22 cellular contexts compared by ENCODE assay signal in the genomic region with DNA sequence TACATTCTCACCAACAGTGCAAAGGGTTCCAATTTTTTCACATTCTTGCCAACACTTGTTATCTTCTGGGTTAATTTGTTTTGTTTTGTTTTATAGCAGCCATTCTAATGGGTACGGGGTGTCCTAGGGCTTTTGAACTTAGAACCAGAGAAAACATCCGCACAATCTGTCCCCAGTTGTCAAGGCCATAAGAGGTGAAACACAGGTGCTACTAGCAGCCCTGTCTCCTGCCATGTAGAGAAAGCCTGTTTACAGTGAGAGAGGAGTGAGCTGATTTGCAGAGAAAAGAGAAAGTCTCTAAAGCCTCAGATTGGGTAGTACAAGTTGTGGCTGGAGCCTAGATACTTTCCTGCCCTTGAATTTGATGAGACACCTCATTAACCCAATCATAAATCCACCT. TPM values are rescaled to one million over a fixed set of nuclear protein-coding genes. Genes with fewer than 3 reads are reported as not detected.
DNase-seq lines count a peak whose midpoint lies in the region; ATAC-seq and TF ChIP-seq lines count a peak whose summit lies in the region.
"Had no signal": no experiment of that assay in that cellular context is flagged by ENCODE, and none has a peak within 500 bp of the region (broad histone marks: within the 10 kb centered on the region; RNA-seq: fewer than 3 reads in every experiment).

No MANE protein-coding gene starts in this region.

- H3K4me1 ChIP-seq in GM23338 (ENCODE audit: insufficient read depth), result peaks cover 3% of the 10 kb centered on the region; the same call in 1 of the 2 replicates

- TF ChIP-seq CTCF in VCaP (conservative IDR thresholded peaks at IDR 0.05) (no peak), nephron progenitor cell (IDR thresholded peaks at IDR 0.05) (no peak), GM23338 (conservative IDR thresholded peaks at IDR 0.05; ENCODE audit: low read depth in 2 of 2) (no peak)

- H3K9me3 Mint-ChIP-seq in nephron progenitor cell (no peaks in the 10 kb centered on the region), GM23338 (no peaks in the 10 kb centered on the region)
- H3K9me3 Mint-ChIP-seq: CD8-positive, alpha-beta T cell; H9; HFFc6 had no signal

- H3K36me3 Mint-ChIP-seq in nephron progenitor cell (ENCODE audit: low read depth), result peaks cover 39% of the 10 kb centered on the region
- peaks cover 9% of the 10 kb centered on the region; the same call in 1 of the 3 replicates for H3K36me3 Mint-ChIP-seq in GM23338 (ENCODE audit: low read depth)

- H3K27ac ChIP-seq in VCaP, result peak overlapping the region; percentile 70
- no peak overlapping the region for H3K27ac ChIP-seq in GM23338 (ENCODE audit: low read depth)
- H3K27ac ChIP-seq: GM23248, HL-60, SK-N-MC had no signal

- peak overlapping the region; percentile 47 for H3K27ac Mint-ChIP-seq in nephron progenitor cell
- no peak overlapping the region for H3K27ac Mint-ChIP-seq in GM23338
- H3K27ac Mint-ChIP-seq: CD8-positive, alpha-beta T cell; H9; HFFc6 had no signal

- H3K36me3 ChIP-seq in GM23338 (ENCODE audit: insufficient read depth), result 0 out of 2 replicates have a peak, but pooled peaks cover 3% of the 10 kb centered on the region

- H3K4me1 Mint-ChIP-seq in nephron progenitor cell, result peaks cover 36% of the 10 kb centered on the region
- peaks cover 3% of the 10 kb centered on the region; the same call in 2 of the 3 replicates for H3K4me1 Mint-ChIP-seq in GM23338

- H3K27me3 ChIP-seq in GM23338 (ENCODE audit: insufficient read depth), result no peaks in the 10 kb centered on the region

- H3K4me3 ChIP-seq in GM23338, result no peak overlapping the region
- H3K4me3 ChIP-seq: GM23248, SK-N-MC had no signal

- no peak overlapping the region for H2AFZ ChIP-seq in GM23338
- H2AFZ ChIP-seq: GM23248 had no signal

- H3K9me2 ChIP-seq in GM23338 (ENCODE audit: insufficient read depth), result no peaks in the 10 kb centered on the region

- no peak overlapping the region for H3K4me2 ChIP-seq in GM23338

- ATAC-seq in left colon, result peak; percentile 64
- no peak for ATAC-seq in HG02884 (IDR thresholded peaks at IDR 0.05; ENCODE audit: unreplicated experiment)
- ATAC-seq in HG03039 (IDR thresholded peaks at IDR 0.05; ENCODE audit: unreplicated experiment), result no peak
- ATAC-seq in GM23338, result no peak
- ATAC-seq: CD8-positive, alpha-beta T cell had no signal

- intact Hi-C loops in left colon (cut with DNase I, micrococcal nuclease), result no loop called here

- H3F3A ChIP-seq in GM23338 (replicated peaks; ENCODE audit: low read depth), result no peaks in the 10 kb centered on the region

- peaks cover 2% of the 10 kb centered on the region; the same call in 1 of the 2 replicates for H4K20me1 ChIP-seq in GM23338 (replicated peaks; ENCODE audit: insufficient read depth)

- no peaks in the 10 kb centered on the region for H3K79me2 ChIP-seq in GM23338 (replicated peaks; ENCODE audit: insufficient read depth)

- H3K27me3 Mint-ChIP-seq in nephron progenitor cell (ENCODE audit: low read depth, poor library complexity) (peaks cover 4% of the 10 kb centered on the region), GM23338 (ENCODE audit: insufficient read depth, low read depth, poor library complexity) (peaks cover 4% of the 10 kb centered on the region)

- DNase-seq in left colon, result no peak
- no peak for DNase-seq in nephron progenitor cell
- no peak for DNase-seq in dermis blood vessel endothelial cell
- DNase-seq in GM23338 (ENCODE audit: low spot score), result no peak
- DNase-seq: C1 segment of cervical spinal cord; Caco-2; CD8-positive, alpha-beta T cell; GM23248; H9; HFFc6; Kasumi-1; NCI-H1092 treated with DMSO at 0.1 percent for 48 hours; NCI-H1436; NCI-H187; NCI-H446 treated with DMSO at 0.1 percent for 48 hours; NCI-H69; SIG-M5 had no signal

- no peak overlapping the region for H3K4me3 Mint-ChIP-seq in nephron progenitor cell
- no peak overlapping the region for H3K4me3 Mint-ChIP-seq in GM23338
- H3K4me3 Mint-ChIP-seq: CD8-positive, alpha-beta T cell; H9; HFFc6 had no signal

TF ChIP-seq in GM23338, 12 proteins besides CTCF, POLR2A, EP300 and RAD21 (continues in another document):
- no peak for TF ChIP-seq STAT1 (IDR thresholded peaks at IDR 0.05; ENCODE audit: unreplicated experiment)
- TF ChIP-seq ZNF331 (CRISPR knock-in tag; IDR thresholded peaks at IDR 0.05; ENCODE audit: low read depth), result no peak
- no peak for TF ChIP-seq EZH2phosphoT487 (IDR thresholded peaks at IDR 0.05; ENCODE audit: unreplicated experiment)
- no peak for TF ChIP-seq POLR2AphosphoS5 (IDR thresholded peaks at IDR 0.05; ENCODE audit: low read depth)
- TF ChIP-seq, protein P1, sequence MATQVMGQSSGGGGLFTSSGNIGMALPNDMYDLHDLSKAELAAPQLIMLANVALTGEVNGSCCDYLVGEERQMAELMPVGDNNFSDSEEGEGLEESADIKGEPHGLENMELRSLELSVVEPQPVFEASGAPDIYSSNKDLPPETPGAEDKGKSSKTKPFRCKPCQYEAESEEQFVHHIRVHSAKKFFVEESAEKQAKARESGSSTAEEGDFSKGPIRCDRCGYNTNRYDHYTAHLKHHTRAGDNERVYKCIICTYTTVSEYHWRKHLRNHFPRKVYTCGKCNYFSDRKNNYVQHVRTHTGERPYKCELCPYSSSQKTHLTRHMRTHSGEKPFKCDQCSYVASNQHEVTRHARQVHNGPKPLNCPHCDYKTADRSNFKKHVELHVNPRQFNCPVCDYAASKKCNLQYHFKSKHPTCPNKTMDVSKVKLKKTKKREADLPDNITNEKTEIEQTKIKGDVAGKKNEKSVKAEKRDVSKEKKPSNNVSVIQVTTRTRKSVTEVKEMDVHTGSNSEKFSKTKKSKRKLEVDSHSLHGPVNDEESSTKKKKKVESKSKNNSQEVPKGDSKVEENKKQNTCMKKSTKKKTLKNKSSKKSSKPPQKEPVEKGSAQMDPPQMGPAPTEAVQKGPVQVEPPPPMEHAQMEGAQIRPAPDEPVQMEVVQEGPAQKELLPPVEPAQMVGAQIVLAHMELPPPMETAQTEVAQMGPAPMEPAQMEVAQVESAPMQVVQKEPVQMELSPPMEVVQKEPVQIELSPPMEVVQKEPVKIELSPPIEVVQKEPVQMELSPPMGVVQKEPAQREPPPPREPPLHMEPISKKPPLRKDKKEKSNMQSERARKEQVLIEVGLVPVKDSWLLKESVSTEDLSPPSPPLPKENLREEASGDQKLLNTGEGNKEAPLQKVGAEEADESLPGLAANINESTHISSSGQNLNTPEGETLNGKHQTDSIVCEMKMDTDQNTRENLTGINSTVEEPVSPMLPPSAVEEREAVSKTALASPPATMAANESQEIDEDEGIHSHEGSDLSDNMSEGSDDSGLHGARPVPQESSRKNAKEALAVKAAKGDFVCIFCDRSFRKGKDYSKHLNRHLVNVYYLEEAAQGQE (IDR thresholded peaks at IDR 0.05; ENCODE audit: unreplicated experiment), result no peak
- TF ChIP-seq EZH2 (IDR thresholded peaks at IDR 0.05; ENCODE audit: low read depth, unreplicated experiment), result no peak
- TF ChIP-seq, protein P2, sequence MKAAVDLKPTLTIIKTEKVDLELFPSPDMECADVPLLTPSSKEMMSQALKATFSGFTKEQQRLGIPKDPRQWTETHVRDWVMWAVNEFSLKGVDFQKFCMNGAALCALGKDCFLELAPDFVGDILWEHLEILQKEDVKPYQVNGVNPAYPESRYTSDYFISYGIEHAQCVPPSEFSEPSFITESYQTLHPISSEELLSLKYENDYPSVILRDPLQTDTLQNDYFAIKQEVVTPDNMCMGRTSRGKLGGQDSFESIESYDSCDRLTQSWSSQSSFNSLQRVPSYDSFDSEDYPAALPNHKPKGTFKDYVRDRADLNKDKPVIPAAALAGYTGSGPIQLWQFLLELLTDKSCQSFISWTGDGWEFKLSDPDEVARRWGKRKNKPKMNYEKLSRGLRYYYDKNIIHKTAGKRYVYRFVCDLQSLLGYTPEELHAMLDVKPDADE (IDR thresholded peaks at IDR 0.05), result no peak
- no peak for TF ChIP-seq ZNF114 (CRISPR knock-in tag; IDR thresholded peaks at IDR 0.05)
- TF ChIP-seq JUNB (IDR thresholded peaks at IDR 0.05; ENCODE audit: unreplicated experiment), result no peak

RNA-seq across cellular contexts. Expression of a gene that starts 46.4 kb away (rescaled TPM):
- total RNA-seq in left colon, result 10 to 100 TPM; 11.1 to 20.2 TPM
- total RNA-seq in dermis blood vessel endothelial cell, result 0.17 and 0.47 TPM in 2 replicates
- total RNA-seq in GM23338 (2014; rRNA removed; shearing (Covaris generic)), result 0.43 and 0.90 TPM in 2 replicates
- polyA plus RNA-seq in GM23338 (2016; fragmentation: Nextera tagmentation; extraction: Ambion mirVana), result 0.16 and 0.17 TPM in 2 replicates
- total RNA-seq: GM23248, HFFc6 had no signal
- polyA plus RNA-seq: GM23248 had no signal

RNA-seq across cellular contexts. Expression of a gene that starts 48.2 kb away (rescaled TPM):
- total RNA-seq in left colon (10 to 100 TPM; 12.1 to 17.0 TPM), dermis blood vessel endothelial cell (17.3 and 19.4 TPM in 2 replicates)
- total RNA-seq in GM23338 (2014; rRNA removed; shearing (Covaris generic)), result 31.0 and 31.8 TPM in 2 replicates
- 19.4 and 24.3 TPM in 2 replicates for polyA plus RNA-seq in GM23338 (2016; fragmentation: Nextera tagmentation; extraction: Ambion mirVana)
